9 cellular contexts compared by ENCODE assay signal in genomic region chr22:20155330-20156041, GRCh38. TPM values are rescaled to one million over a fixed set of nuclear protein-coding genes. Genes with fewer than 3 reads are reported as not detected.
A peak's percentile ranks its signal among the peaks of the same experiment; 100 is the strongest.
DNase-seq lines count a peak whose midpoint lies in the region; ATAC-seq and TF ChIP-seq lines count a peak whose summit lies in the region.
"Had no signal": no experiment of that assay in that cellular context is flagged by ENCODE, and none has a peak within 500 bp of the region (broad histone marks: within the 10 kb centered on the region; RNA-seq: fewer than 3 reads in every experiment).

No MANE protein-coding gene starts in this region.

- intact Hi-C loops in colonic mucosa (cut with DNase I): loop anchor here (1.0 kb wide), 1 partner anchor 130 kb away; no protein-coding TSS in a partner anchor

- DNase-seq in GOT3 (lab: John Stamatoyannopoulos, UW) (peak; percentile 24), NCI-H446 treated with DMSO at 0.1 percent for 48 hours (lab: John Stamatoyannopoulos, UW) (peak; percentile 15), colonic mucosa (peak; percentile 28), nucleus accumbens (lab: John Stamatoyannopoulos, UW) (peak in 49 of 56 donors; percentile 7 to 79 (median 43)), SKM-1 (lab: John Stamatoyannopoulos, UW; ENCODE audit: unreplicated experiment) (no peak)

- ATAC-seq in GM21723 (IDR thresholded peaks at IDR 0.05; ENCODE audit: unreplicated experiment) (no peak), HG03521 (IDR thresholded peaks at IDR 0.05; ENCODE audit: unreplicated experiment) (no peak), HG02623 (IDR thresholded peaks at IDR 0.05; ENCODE audit: unreplicated experiment) (no peak)

- H3K27ac ChIP-seq in colonic mucosa: no peak overlapping the region

- H3K9me3 ChIP-seq in colonic mucosa: no peaks in the 10 kb centered on the region

- no peak overlapping the region for H3K9ac ChIP-seq in colonic mucosa (ENCODE audit: low read depth in 2 of 2, low read length in 2 of 2)

- no peaks in the 10 kb centered on the region for H3K27me3 ChIP-seq in colonic mucosa

- TF ChIP-seq CTCF in colonic mucosa (IDR thresholded peaks at IDR 0.05): no peak

- H3K4me3 ChIP-seq in colonic mucosa: no peak overlapping the region

- no peaks in the 10 kb centered on the region for H3K36me3 ChIP-seq in colonic mucosa

- H3K4me1 ChIP-seq in colonic mucosa: no peaks in the 10 kb centered on the region

RNA-seq across cellular contexts. Expression of gene CCDC188, which starts 4.6 kb away (rescaled TPM):
- total RNA-seq in colonic mucosa: under 1 TPM; 0.22 to 0.32 TPM
- total RNA-seq: bronchial epithelial cell had no signal

RNA-seq across cellular contexts. Expression of gene ZDHHC8, which starts 23.9 kb away (rescaled TPM):
- total RNA-seq in colonic mucosa: 10 to 100 TPM; 27.9 to 34.1 TPM

RNA-seq across cellular contexts. Expression of gene TRMT2A, which starts 38.5 kb away (rescaled TPM):
- total RNA-seq in colonic mucosa: 10 to 100 TPM; 31.9 to 63.6 TPM

RNA-seq across cellular contexts. Expression of gene RANBP1, which starts 39.6 kb away (rescaled TPM):
- total RNA-seq in colonic mucosa: 100 to 1,000 TPM in 1 of 2 donors, 10 to 100 TPM in 1; 71.2 to 266 TPM
